ENCODE assay signal across 9 cellular contexts in genomic region chr3:182967218-182968204, GRCh38. TPM values are rescaled to one million over a fixed set of nuclear protein-coding genes. Genes with fewer than 3 reads are reported as not detected.
DNase-seq lines count a peak whose midpoint lies in the region; ATAC-seq and TF ChIP-seq lines count a peak whose summit lies in the region.
"Had no signal": no experiment of that assay in that cellular context is flagged by ENCODE, and none has a peak within 500 bp of the region (broad histone marks: within the 10 kb centered on the region; RNA-seq: fewer than 3 reads in every experiment).

No MANE protein-coding gene starts in this region.

- H3K9me3 Mint-ChIP-seq in activated CD4-positive, alpha-beta T cell treated with anti-CD3 and anti-CD28 coated beads, Interleukin-2, amount 10 ng/mL, durations not matched to agents 7 days and 5 days: no peaks in the 10 kb centered on the region
- H3K9me3 Mint-ChIP-seq in osteocyte (ENCODE audit: unreplicated experiment): no peaks in the 10 kb centered on the region

- peaks cover 63% of the 10 kb centered on the region for H3K4me1 Mint-ChIP-seq in activated CD4-positive, alpha-beta T cell treated with anti-CD3 and anti-CD28 coated beads, Interleukin-2, amount 10 ng/mL, durations not matched to agents 7 days and 5 days
- peaks cover 49% of the 10 kb centered on the region for H3K4me1 Mint-ChIP-seq in osteocyte (ENCODE audit: unreplicated experiment)

- peak overlapping the region; percentile 85 for H3K27ac Mint-ChIP-seq in activated CD4-positive, alpha-beta T cell treated with anti-CD3 and anti-CD28 coated beads, Interleukin-2, amount 10 ng/mL, durations not matched to agents 7 days and 5 days
- peak overlapping the region; percentile 1 for H3K27ac Mint-ChIP-seq in osteocyte (ENCODE audit: unreplicated experiment)

- POLR2A ChIA-PET in activated CD4-positive, alpha-beta T cell treated with anti-CD3 and anti-CD28 coated beads, Interleukin-2, amount 10 ng/mL, durations not matched to agents 7 days and 5 days (lab: Charles Lee): no interaction called here

- H3K36me3 Mint-ChIP-seq in activated CD4-positive, alpha-beta T cell treated with anti-CD3 and anti-CD28 coated beads, Interleukin-2, amount 10 ng/mL, durations not matched to agents 7 days and 5 days (ENCODE audit: low read depth): peaks cover 23% of the 10 kb centered on the region
- peaks cover 8% of the 10 kb centered on the region for H3K36me3 Mint-ChIP-seq in osteocyte (ENCODE audit: unreplicated experiment)

- TF ChIP-seq CTCF in osteocyte (IDR thresholded peaks at IDR 0.05): no peak

- no peaks in the 10 kb centered on the region for H3K27me3 Mint-ChIP-seq in activated CD4-positive, alpha-beta T cell treated with anti-CD3 and anti-CD28 coated beads, Interleukin-2, amount 10 ng/mL, durations not matched to agents 7 days and 5 days
- H3K27me3 Mint-ChIP-seq in osteocyte (ENCODE audit: unreplicated experiment): no peaks in the 10 kb centered on the region

- CTCF ChIA-PET in activated CD4-positive, alpha-beta T cell treated with anti-CD3 and anti-CD28 coated beads, Interleukin-2, amount 10 ng/mL, durations not matched to agents 7 days and 5 days (lab: Charles Lee): interaction anchor here (1.4 kb wide), 1 partner anchor 15 kb away, joined by 4 read pairs; no protein-coding TSS in a partner anchor

- H3K4me3 Mint-ChIP-seq in activated CD4-positive, alpha-beta T cell treated with anti-CD3 and anti-CD28 coated beads, Interleukin-2, amount 10 ng/mL, durations not matched to agents 7 days and 5 days: peak overlapping the region; percentile 16
- H3K4me3 Mint-ChIP-seq in osteocyte (ENCODE audit: unreplicated experiment): no peak overlapping the region

- peak; percentile 39 for DNase-seq in activated CD4-positive, alpha-beta T cell treated with anti-CD3 and anti-CD28 coated beads, Interleukin-2, amount 10 ng/mL, durations not matched to agents 7 days and 5 days
- DNase-seq in activated CD4-positive, alpha-beta T cell treated with anti-CD3 and anti-CD28 coated beads for 1 hour: no peak
- DNase-seq in OCI-M1 (lab: John Stamatoyannopoulos, UW): peak; percentile 23
- no peak for DNase-seq in osteocyte (ENCODE audit: extremely low spot score, unreplicated experiment)
- no peak for DNase-seq in DMS53 treated with DMSO at 0.1 percent for 48 hours (lab: John Stamatoyannopoulos, UW; ENCODE audit: unreplicated experiment)
- DNase-seq in activated effector memory CD4-positive, alpha-beta T cell treated with anti-CD3 and anti-CD28 coated beads, Interleukin-2, amount 50 U/mL, for 16 hours: no peak
- DNase-seq in retina: no peak
- DNase-seq: dorsolateral prefrontal cortex had no signal

- peak; percentile 50 for ATAC-seq in HG02759 (IDR thresholded peaks at IDR 0.05; ENCODE audit: unreplicated experiment)

RNA-seq across cellular contexts. Expression of gene DCUN1D1, which starts 12.8 kb away (rescaled TPM):
- total RNA-seq in activated CD4-positive, alpha-beta T cell treated with anti-CD3 and anti-CD28 coated beads, Interleukin-2, amount 10 ng/mL, durations not matched to agents 7 days and 5 days: 10 to 100 TPM; 54.0 to 54.8 TPM
- total RNA-seq in osteocyte: 52.4 and 56.5 TPM in 2 replicates

Comparison
In these comparisons a context has a peak if more than half of its experiments do, and no peak if none do; other contexts are left out.
1. DNase-seq: peak in activated CD4-positive, alpha-beta T cell treated with anti-CD3 and anti-CD28 coated beads, Interleukin-2, amount 10 ng/mL, durations not matched to agents 7 days and 5 days (single experiment) and OCI-M1 (single experiment); none in activated CD4-positive, alpha-beta T cell treated with anti-CD3 and anti-CD28 coated beads for 1 hour (single experiment), osteocyte (single experiment), DMS53 treated with DMSO at 0.1 percent for 48 hours (single experiment), activated effector memory CD4-positive, alpha-beta T cell treated with anti-CD3 and anti-CD28 coated beads, Interleukin-2, amount 50 U/mL, for 16 hours (single experiment) and retina (single experiment).